In genomic region chr1:111089638-111090037, GRCh38 we compare ENCODE assay signal across 8 cellular contexts.
"Had no signal": no experiment of that assay in that cellular context is flagged by ENCODE, and none has a peak within 500 bp of the region (broad histone marks: within the 10 kb centered on the region; RNA-seq: fewer than 3 reads in every experiment).

No MANE protein-coding gene starts in this region.

- H3K27ac ChIP-seq: HL-60, KMS-11 had no signal

- H3K27ac Mint-ChIP-seq: IgD-negative memory B cell had no signal

- H3K4me3 Mint-ChIP-seq: IgD-negative memory B cell had no signal

- FAIRE-seq: HTR-8/SVneo, K562 had no signal

- H3K4me3 ChIP-seq: K562 had no signal

- ATAC-seq: K562 had no signal

- H3K4me2 ChIP-seq: KMS-11 had no signal

- H3K9ac ChIP-seq: KMS-11 had no signal

- H3K27me3 Mint-ChIP-seq: IgD-negative memory B cell had no signal

- DNase-seq: IMR-90, KBM-7, KG1 had no signal
